ENCODE assay signal across 27 cellular contexts in genomic region chr3:188557230-188557629, GRCh38.
"Had no signal": no experiment of that assay in that cellular context is flagged by ENCODE, and none has a peak within 500 bp of the region (broad histone marks: within the 10 kb centered on the region; RNA-seq: fewer than 3 reads in every experiment).

No MANE protein-coding gene starts in this region.

- H2AFZ ChIP-seq: PC-9 had no signal

- H3K27me3 ChIP-seq: brain microvascular endothelial cell, cardiac muscle cell had no signal

- DNase-seq: activated CD4-positive, alpha-beta memory T cell treated with anti-CD3 and anti-CD28 coated beads for 36 hours; activated CD4-positive, alpha-beta T cell treated with anti-CD3 and anti-CD28 coated beads, Interleukin-2, amount 10 ng/mL, durations not matched to agents 7 days and 5 days; activated CD4-positive, CD25-positive, alpha-beta regulatory T cell; activated gamma-delta T cell; activated naive CD4-positive, alpha-beta T cell treated with anti-CD3 and anti-CD28 coated beads for 36 hours; activated T-cell treated with anti-CD3 and anti-CD28 coated beads for 4 hours; activated T-cell treated with anti-CD3 and anti-CD28 coated beads, Interleukin-2, amount 50 U/mL, for 48 hours; brain microvascular endothelial cell; cerebellar nuclear complex; Karpas-422; MM.1S; NCI-H1092; NCI-H1417; NCI-H1930; NCI-H2171; NCI-H2227 treated with DMSO at 0.1 percent for 48 hours; NCI-H526; NCI-H82; PC-9; SHP77 treated with DMSO at 0.1 percent for 48 hours; T-helper 17 cell; T1000 had no signal

- H3K27me3 Mint-ChIP-seq: activated CD4-positive, alpha-beta memory T cell treated with anti-CD3 and anti-CD28 coated beads for 36 hours; activated CD4-positive, alpha-beta T cell treated with anti-CD3 and anti-CD28 coated beads, Interleukin-2, amount 10 ng/mL, durations not matched to agents 7 days and 5 days; activated naive CD8-positive, alpha-beta T cell; activated T-helper 17 cell treated with anti-CD3 and anti-CD28 coated beads, Interleukin-2, amount 50 U/mL, for 72 hours; T-helper 17 cell had no signal

- ATAC-seq: activated T-helper 17 cell treated with anti-CD3 and anti-CD28 coated beads, Interleukin-2, amount 50 U/mL, for 72 hours; K562; T-helper 17 cell had no signal

- H3K27ac ChIP-seq: brain microvascular endothelial cell, cardiac muscle cell, PC-9, VCaP had no signal

- H3K4me3 ChIP-seq: cardiac muscle cell, K562, PC-9 had no signal

- H3K4me2 ChIP-seq: PC-9 had no signal

- H3K36me3 ChIP-seq: brain microvascular endothelial cell, cardiac muscle cell had no signal

- H3K9me3 Mint-ChIP-seq: activated CD4-positive, alpha-beta memory T cell treated with anti-CD3 and anti-CD28 coated beads for 36 hours; activated CD4-positive, alpha-beta T cell treated with anti-CD3 and anti-CD28 coated beads, Interleukin-2, amount 10 ng/mL, durations not matched to agents 7 days and 5 days; activated naive CD4-positive, alpha-beta T cell treated with anti-CD3 and anti-CD28 coated beads for 36 hours; activated T-helper 17 cell treated with anti-CD3 and anti-CD28 coated beads, Interleukin-2, amount 50 U/mL, for 72 hours had no signal

- H3K27ac Mint-ChIP-seq: activated CD4-positive, alpha-beta memory T cell treated with anti-CD3 and anti-CD28 coated beads for 36 hours; activated CD4-positive, alpha-beta T cell treated with anti-CD3 and anti-CD28 coated beads, Interleukin-2, amount 10 ng/mL, durations not matched to agents 7 days and 5 days; activated naive CD4-positive, alpha-beta T cell treated with anti-CD3 and anti-CD28 coated beads for 36 hours; activated naive CD8-positive, alpha-beta T cell; activated T-helper 17 cell treated with anti-CD3 and anti-CD28 coated beads, Interleukin-2, amount 50 U/mL, for 72 hours; T-helper 17 cell had no signal

- H3K4me3 Mint-ChIP-seq: activated CD4-positive, alpha-beta memory T cell treated with anti-CD3 and anti-CD28 coated beads for 36 hours; activated CD4-positive, alpha-beta T cell treated with anti-CD3 and anti-CD28 coated beads, Interleukin-2, amount 10 ng/mL, durations not matched to agents 7 days and 5 days; activated naive CD4-positive, alpha-beta T cell treated with anti-CD3 and anti-CD28 coated beads for 36 hours; activated naive CD8-positive, alpha-beta T cell; activated T-helper 17 cell treated with anti-CD3 and anti-CD28 coated beads, Interleukin-2, amount 50 U/mL, for 72 hours; T-helper 17 cell had no signal
